Comparison of ENCODE assay signal across 1 cellular context in the genomic region with DNA sequence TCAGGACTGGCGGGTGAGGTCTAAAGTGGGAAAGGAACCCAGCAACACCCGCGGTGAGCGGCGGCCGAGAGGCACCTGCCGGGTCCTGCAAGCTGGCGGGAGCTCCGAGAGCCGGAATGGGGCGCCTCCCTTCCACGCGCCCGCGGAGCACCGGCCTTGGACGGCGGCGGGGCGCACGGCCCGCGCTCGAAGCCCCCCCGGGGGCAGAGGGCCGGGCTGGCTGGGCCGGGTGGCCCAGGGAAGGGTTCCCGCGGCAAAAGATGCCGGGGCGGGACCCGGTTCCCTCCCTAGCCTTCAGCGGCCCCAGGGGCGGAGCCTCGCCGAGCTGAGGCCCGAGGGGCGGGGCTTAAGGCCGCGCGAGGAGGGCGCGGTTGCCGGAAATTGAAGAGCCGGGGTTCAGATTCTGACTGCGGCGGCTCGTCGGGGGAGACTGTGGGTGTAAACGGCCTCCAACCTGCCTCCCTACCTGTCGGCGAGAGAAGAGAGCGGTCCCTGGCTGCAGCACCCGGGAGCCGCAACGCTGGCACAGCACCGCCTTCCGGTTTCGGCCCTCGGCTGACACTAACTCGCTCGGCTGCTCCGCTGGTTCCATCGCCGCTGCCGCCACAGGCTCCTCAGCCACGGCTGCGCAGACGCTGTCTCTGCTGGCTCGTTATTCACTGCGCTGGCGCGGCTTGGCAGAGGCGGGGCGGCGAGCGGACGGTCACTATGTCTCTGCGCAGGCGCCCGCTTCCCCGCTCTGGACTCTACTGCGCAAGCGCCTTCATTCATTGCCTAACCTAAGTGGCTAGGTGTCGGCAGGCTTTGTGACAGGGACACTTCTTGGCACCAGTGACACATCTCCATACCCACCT.
TF ChIP-seq lines count a peak whose summit lies in the region.

A gene (minus strand): TSS at position 643 of the 854 bp plus-strand sequence. CDS start 51 bp downstream, at position 592.

TF ChIP-seq in K562, 482 proteins besides CTCF, POLR2A, EP300 and RAD21 (continued from another document):
- TF ChIP-seq SMAD1 (IDR thresholded peaks at IDR 0.05; ENCODE audit: low read depth, low read length, partially characterized antibody) (peak; percentile 21), HMG20B (CRISPR knock-in tag; IDR thresholded peaks at IDR 0.05) (no peak), KDM5B (IDR thresholded peaks at IDR 0.05; ENCODE audit: insufficient replicate concordance, low read depth, low read length) (peak; percentile 93), KLF13 (tag; IDR thresholded peaks at IDR 0.05; ENCODE audit: borderline replicate concordance, low read depth) (no peak; the same call in 1 of the 2 replicates), ETV1 (tag; conservative IDR thresholded peaks at IDR 0.05; ENCODE audit: low read depth) (peak; percentile 87), YY1 (IDR thresholded peaks at IDR 0.05; ENCODE audit: borderline replicate concordance in 1 of 3, control insufficient read depth in 1 of 3, extremely low read depth in 1 of 3, insufficient read depth in 3 of 3, insufficient read length in 1 of 3, insufficient replicate concordance in 2 of 3, low read depth in 1 of 3, low read length in 2 of 3) (peak in 1 of 3 experiments; percentile 58), MBD2 (IDR thresholded peaks at IDR 0.05; ENCODE audit: borderline replicate concordance, low read depth) (peak; percentile 75), XRCC5 (IDR thresholded peaks at IDR 0.05; ENCODE audit: low read depth, low read length) (0 out of 2 replicates have a peak, but pooled peaks have one; percentile 40)
- TF ChIP-seq, protein P1, sequence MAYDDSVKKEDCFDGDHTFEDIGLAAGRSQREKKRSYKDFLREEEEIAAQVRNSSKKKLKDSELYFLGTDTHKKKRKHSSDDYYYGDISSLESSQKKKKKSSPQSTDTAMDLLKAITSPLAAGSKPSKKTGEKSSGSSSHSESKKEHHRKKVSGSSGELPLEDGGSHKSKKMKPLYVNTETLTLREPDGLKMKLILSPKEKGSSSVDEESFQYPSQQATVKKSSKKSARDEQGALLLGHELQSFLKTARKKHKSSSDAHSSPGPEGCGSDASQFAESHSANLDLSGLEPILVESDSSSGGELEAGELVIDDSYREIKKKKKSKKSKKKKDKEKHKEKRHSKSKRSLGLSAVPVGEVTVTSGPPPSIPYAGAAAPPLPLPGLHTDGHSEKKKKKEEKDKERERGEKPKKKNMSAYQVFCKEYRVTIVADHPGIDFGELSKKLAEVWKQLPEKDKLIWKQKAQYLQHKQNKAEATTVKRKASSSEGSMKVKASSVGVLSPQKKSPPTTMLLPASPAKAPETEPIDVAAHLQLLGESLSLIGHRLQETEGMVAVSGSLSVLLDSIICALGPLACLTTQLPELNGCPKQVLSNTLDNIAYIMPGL (CRISPR knock-in tag; IDR thresholded peaks at IDR 0.05), result no peak
- TF ChIP-seq, protein P2, sequence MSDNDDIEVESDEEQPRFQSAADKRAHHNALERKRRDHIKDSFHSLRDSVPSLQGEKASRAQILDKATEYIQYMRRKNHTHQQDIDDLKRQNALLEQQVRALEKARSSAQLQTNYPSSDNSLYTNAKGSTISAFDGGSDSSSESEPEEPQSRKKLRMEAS (CRISPR knock-in tag; IDR thresholded peaks at IDR 0.05), result peak; percentile 62
- TF ChIP-seq, protein P3, sequence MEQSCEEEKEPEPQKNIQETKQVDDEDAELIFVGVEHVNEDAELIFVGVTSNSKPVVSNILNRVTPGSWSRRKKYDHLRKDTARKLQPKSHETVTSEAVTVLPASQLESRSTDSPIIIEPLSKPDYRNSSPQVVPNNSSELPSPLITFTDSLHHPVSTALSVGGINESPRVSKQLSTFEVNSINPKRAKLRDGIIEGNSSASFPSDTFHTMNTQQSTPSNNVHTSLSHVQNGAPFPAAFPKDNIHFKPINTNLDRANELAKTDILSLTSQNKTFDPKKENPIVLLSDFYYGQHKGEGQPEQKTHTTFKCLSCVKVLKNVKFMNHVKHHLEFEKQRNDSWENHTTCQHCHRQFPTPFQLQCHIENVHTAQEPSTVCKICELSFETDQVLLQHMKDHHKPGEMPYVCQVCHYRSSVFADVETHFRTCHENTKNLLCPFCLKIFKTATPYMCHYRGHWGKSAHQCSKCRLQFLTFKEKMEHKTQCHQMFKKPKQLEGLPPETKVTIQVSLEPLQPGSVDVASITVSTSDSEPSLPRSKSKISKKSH (CRISPR knock-in tag; IDR thresholded peaks at IDR 0.05), result no peak
